In genomic region chr1:145893306-145894055, GRCh38 we compare ENCODE assay signal across 14 cellular contexts. TPM values are rescaled to one million over a fixed set of nuclear protein-coding genes. Genes with fewer than 3 reads are reported as not detected.
DNase-seq lines count a peak whose midpoint lies in the region; ATAC-seq and TF ChIP-seq lines count a peak whose summit lies in the region.
"Had no signal": no experiment of that assay in that cellular context is flagged by ENCODE, and none has a peak within 500 bp of the region (broad histone marks: within the 10 kb centered on the region; RNA-seq: fewer than 3 reads in every experiment).

No MANE protein-coding gene starts in this region.

- H3K4me1 Mint-ChIP-seq in activated CD4-positive, alpha-beta T cell treated with anti-CD3 and anti-CD28 coated beads for 36 hours: no peaks in the 10 kb centered on the region

- H3K4me3 ChIP-seq in adrenal gland (no peak overlapping the region), esophagus squamous epithelium (no peak overlapping the region), thyroid gland (replicated peaks in 1 of 3) (no peak overlapping the region)

- TF ChIP-seq POLR2A in adrenal gland (IDR thresholded peaks at IDR 0.05) (no peak), esophagus squamous epithelium (IDR thresholded peaks at IDR 0.05) (no peak), thyroid gland (IDR thresholded peaks at IDR 0.05) (no peak)

- H3K27me3 ChIP-seq in adrenal gland: no peaks in the 10 kb centered on the region
- no peaks in the 10 kb centered on the region for H3K27me3 ChIP-seq in esophagus squamous epithelium
- H3K27me3 ChIP-seq in thyroid gland: no peaks in the 10 kb centered on the region

- ATAC-seq in HG02852 (IDR thresholded peaks at IDR 0.05; ENCODE audit: unreplicated experiment): no peak
- ATAC-seq in activated CD4-positive, alpha-beta T cell treated with anti-CD3 and anti-CD28 coated beads for 36 hours: no peak

- peak overlapping the region in 4 of 5 donors; percentile 80 to 88 (median 85) for H3K27ac ChIP-seq in adrenal gland
- H3K27ac ChIP-seq in esophagus squamous epithelium: peak overlapping the region; percentile 80 to 93 (median 90)
- H3K27ac ChIP-seq in thyroid gland: peak overlapping the region in 2 of 3 donors; percentile 91 to 96

- H3K36me3 ChIP-seq in adrenal gland (replicated peaks in 1 of 2) (no peaks in the 10 kb centered on the region), esophagus squamous epithelium (no peaks in the 10 kb centered on the region), thyroid gland (no peaks in the 10 kb centered on the region)

- CTCF ChIA-PET in activated CD4-positive, alpha-beta T cell treated with anti-CD3 and anti-CD28 coated beads for 36 hours (lab: Charles Lee): interaction anchor here (0.6 to 3.1 kb wide), 9 partner anchors 7 to 48 kb away, joined by 3 to 20 read pairs (median 5); partner anchors contain the start of genes ITGA10, NUDT17 and RBM8A

- no peak overlapping the region for H3K27ac Mint-ChIP-seq in activated CD4-positive, alpha-beta T cell treated with anti-CD3 and anti-CD28 coated beads for 36 hours

- no peaks in the 10 kb centered on the region for H3K9me3 Mint-ChIP-seq in activated CD4-positive, alpha-beta T cell treated with anti-CD3 and anti-CD28 coated beads for 36 hours (ENCODE audit: low read depth)
- H3K9me3 Mint-ChIP-seq: naive B cell had no signal

- intact Hi-C loops in adrenal gland (cut with DNase I) (no loop called here), esophagus squamous epithelium (cut with DNase I) (no loop called here), thyroid gland (cut with DNase I) (loop anchor here (5.0 kb wide), 1 partner anchor 119 kb away; no protein-coding TSS in a partner anchor)
- intact Hi-C loops in activated CD4-positive, alpha-beta T cell treated with anti-CD3 and anti-CD28 coated beads for 36 hours (cut with DNase I, micrococcal nuclease): loop anchor here (1.0 to 5.0 kb wide), 4 partner anchors 13 to 117 kb away; partner anchors contain the start of gene NUDT17 (in 1 of the 2)

- TF ChIP-seq CTCF in adrenal gland (IDR thresholded peaks at IDR 0.05) (no peak), esophagus squamous epithelium (IDR thresholded peaks at IDR 0.05) (no peak), thyroid gland (IDR thresholded peaks at IDR 0.05) (no peak)

- WGBS in adrenal gland, 4 donors: 84 to 95% (median 90%) methylated on average over 7 of the region's 7 CpGs
- 88 to 91% methylated on average over 7 of the region's 7 CpGs for WGBS in esophagus squamous epithelium, 2 donors
- WGBS in thyroid gland, 2 donors: 86 to 94% methylated on average over 7 of the region's 7 CpGs

- H3K9me3 ChIP-seq in adrenal gland (replicated peaks in 1 of 3) (no peaks in the 10 kb centered on the region), esophagus squamous epithelium (no peaks in the 10 kb centered on the region), thyroid gland (no peaks in the 10 kb centered on the region)

- H3K4me1 ChIP-seq in adrenal gland (replicated peaks in 1 of 2) (peaks cover 19 to 24% of the 10 kb centered on the region in 2 donors), esophagus squamous epithelium (peaks cover 20 to 38% (median 20%) of the 10 kb centered on the region in 3 donors), thyroid gland (peaks cover 11 to 24% of the 10 kb centered on the region in 2 donors)

- no peak overlapping the region for H3K4me3 Mint-ChIP-seq in activated CD4-positive, alpha-beta T cell treated with anti-CD3 and anti-CD28 coated beads for 36 hours
- H3K4me3 Mint-ChIP-seq: naive B cell had no signal

- peaks cover 1% of the 10 kb centered on the region for H3K36me3 Mint-ChIP-seq in activated CD4-positive, alpha-beta T cell treated with anti-CD3 and anti-CD28 coated beads for 36 hours (ENCODE audit: low read depth)

- POLR2A ChIA-PET in activated CD4-positive, alpha-beta T cell treated with anti-CD3 and anti-CD28 coated beads for 36 hours (lab: Charles Lee): no interaction called here

- DNase-seq in adrenal gland: no peak
- no peak for DNase-seq in esophagus squamous epithelium (lab: John Stamatoyannopoulos, UW)
- no peak for DNase-seq in thyroid gland
- no peak for DNase-seq in SIG-M5 (lab: John Stamatoyannopoulos, UW)
- no peak for DNase-seq in activated CD4-positive, alpha-beta T cell treated with anti-CD3 and anti-CD28 coated beads for 36 hours
- DNase-seq: activated T-cell treated with anti-CD3 and anti-CD28 coated beads, Interleukin-2, amount 50 U/mL, for 1 hour; effector memory CD4-positive, alpha-beta T cell; islet precursor cell; naive B cell; NCI-H1417; retina; stimulated activated CD4-positive, alpha-beta T cell treated with anti-CD3 and anti-CD28 coated beads, Interleukin-4, amount 100 ng/mL, for 4 hours; stimulated activated naive CD4-positive, alpha-beta T cell treated with Interleukin-2 at 50 U/mL for 16 hours had no signal

- no peaks in the 10 kb centered on the region for H3K27me3 Mint-ChIP-seq in activated CD4-positive, alpha-beta T cell treated with anti-CD3 and anti-CD28 coated beads for 36 hours
- H3K27me3 Mint-ChIP-seq: naive B cell had no signal

RNA-seq across cellular contexts. Expression of gene ANKRD35, which starts 7.8 kb away (rescaled TPM):
- total RNA-seq in adrenal gland: 1 to 10 TPM in 3 of 8 donors, under 1 TPM in 4, not detected in 1; 0.37 to 1.3 (median 0.76) TPM
- polyA plus RNA-seq in adrenal gland: 1 to 10 TPM in 2 of 3 donors, under 1 TPM in 1; 0.55 to 2.0 (median 1.2) TPM
- 10 to 100 TPM in 2 of 4 donors, 1 to 10 TPM in 2; 9.0 to 22.4 (median 10.9) TPM for total RNA-seq in esophagus squamous epithelium
- total RNA-seq in thyroid gland: 1 to 10 TPM in 3 of 4 donors, under 1 TPM in 1; 0.58 to 3.8 (median 1.7) TPM
- total RNA-seq in activated CD4-positive, alpha-beta T cell treated with anti-CD3 and anti-CD28 coated beads for 36 hours: under 1 TPM; 0.30 to 0.55 TPM

RNA-seq across cellular contexts. Expression of gene ITGA10, which starts 16.4 kb away (rescaled TPM):
- 1 to 10 TPM in 7 of 8 donors, under 1 TPM in 1; 0.54 to 2.7 (median 1.6) TPM for total RNA-seq in adrenal gland
- 1 to 10 TPM in 2 of 3 donors, under 1 TPM in 1; 0.93 to 4.0 (median 3.6) TPM for polyA plus RNA-seq in adrenal gland
- total RNA-seq in esophagus squamous epithelium: 1 to 10 TPM in 3 of 4 donors, under 1 TPM in 1; 0.83 to 7.2 (median 1.5) TPM
- 1 to 10 TPM; 3.0 to 7.3 (median 5.0) TPM for total RNA-seq in thyroid gland
- 1 to 10 TPM in 1 of 2 experiments, under 1 TPM in 1; 0.86 to 1.0 TPM for total RNA-seq in activated CD4-positive, alpha-beta T cell treated with anti-CD3 and anti-CD28 coated beads for 36 hours

RNA-seq across cellular contexts. Expression of gene PEX11B, which starts 25.0 kb away (rescaled TPM):
- total RNA-seq in adrenal gland (10 to 100 TPM; 24.8 to 44.4 (median 32.4) TPM), esophagus squamous epithelium (10 to 100 TPM; 19.3 to 30.8 (median 25.1) TPM), thyroid gland (10 to 100 TPM; 30.6 to 42.1 (median 37.3) TPM)
- 10 to 100 TPM; 21.2 to 52.9 (median 25.8) TPM for polyA plus RNA-seq in adrenal gland
- total RNA-seq in activated CD4-positive, alpha-beta T cell treated with anti-CD3 and anti-CD28 coated beads for 36 hours: 10 to 100 TPM; 22.6 to 26.4 TPM

RNA-seq across cellular contexts. Expression of gene RBM8A, which starts 33.8 kb away (rescaled TPM):
- total RNA-seq in adrenal gland: 100 to 1,000 TPM in 5 of 8 donors, 10 to 100 TPM in 3; 68.9 to 171 (median 111) TPM
- 100 to 1,000 TPM in 2 of 3 donors, 10 to 100 TPM in 1; 61.5 to 223 (median 102) TPM for polyA plus RNA-seq in adrenal gland
- 100 to 1,000 TPM; 155 to 229 (median 200) TPM for total RNA-seq in esophagus squamous epithelium
- 100 to 1,000 TPM; 108 to 143 (median 124) TPM for total RNA-seq in thyroid gland
- 100 to 1,000 TPM; 293 to 330 TPM for total RNA-seq in activated CD4-positive, alpha-beta T cell treated with anti-CD3 and anti-CD28 coated beads for 36 hours

RNA-seq across cellular contexts. Expression of gene PIAS3, which starts 34.6 kb away (rescaled TPM):
- total RNA-seq in adrenal gland (10 to 100 TPM in 7 of 8 donors, 1 to 10 TPM in 1; 7.5 to 34.1 (median 22.0) TPM), esophagus squamous epithelium (10 to 100 TPM; 20.9 to 51.8 (median 38.2) TPM), thyroid gland (10 to 100 TPM; 16.9 to 22.8 (median 20.3) TPM)
- polyA plus RNA-seq in adrenal gland: 10 to 100 TPM; 17.9 to 40.5 (median 26.0) TPM
- total RNA-seq in activated CD4-positive, alpha-beta T cell treated with anti-CD3 and anti-CD28 coated beads for 36 hours: 10 to 100 TPM; 20.0 to 22.0 TPM

Comparison
In these comparisons a context has a peak if more than half of its experiments do, and no peak if none do; other contexts are left out.
1. intact Hi-C loops: an anchor here in thyroid gland (5.0 kb wide) and activated CD4-positive, alpha-beta T cell treated with anti-CD3 and anti-CD28 coated beads for 36 hours (1.0 to 5.0 kb wide); none called in adrenal gland and esophagus squamous epithelium.